In the genomic region with DNA sequence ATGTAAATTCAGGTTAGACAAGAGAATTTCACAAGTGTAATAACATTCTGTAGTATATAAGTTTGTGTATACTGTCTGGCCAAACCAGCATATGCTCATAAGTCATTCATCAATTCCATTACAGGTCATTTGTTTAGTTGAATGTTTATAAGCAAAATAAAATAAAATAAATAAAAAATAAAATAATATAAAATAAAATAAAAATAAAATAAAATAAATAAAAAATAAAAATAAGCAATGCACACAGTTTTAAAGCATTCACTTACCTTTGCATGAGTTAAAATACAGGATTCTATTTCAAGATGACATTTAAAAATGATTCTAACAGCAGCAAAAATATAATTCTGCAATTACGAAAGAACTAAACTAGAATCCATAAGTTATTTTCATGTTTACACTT, we compare ENCODE assay signal across 29 cellular contexts. TPM values are rescaled to one million over a fixed set of nuclear protein-coding genes. Genes with fewer than 3 reads are reported as not detected.
"Had no signal": no experiment of that assay in that cellular context is flagged by ENCODE, and none has a peak within 500 bp of the region (broad histone marks: within the 10 kb centered on the region; RNA-seq: fewer than 3 reads in every experiment).

No MANE protein-coding gene starts in this region.

- H3K27ac Mint-ChIP-seq: immature natural killer cell; mesothelial cell of epicardium; natural killer cell; nephron progenitor cell; neural progenitor cell; progenitor cell of endocrine pancreas; stimulated activated naive B cell treated with anti-CD40 and anti-IgM and Interleukin-4, amounts not matched to agents 10 μg/mL and 1 μg/mL and 100 μg/mL, for 72 hours had no signal

- ATAC-seq: natural killer cell; right lobe of liver; stimulated activated naive B cell treated with anti-CD40 and anti-IgM and Interleukin-4, amounts not matched to agents 10 μg/mL and 1 μg/mL and 100 μg/mL, for 72 hours; stimulated activated naive CD8-positive, alpha-beta T cell treated with anti-CD3 and anti-CD28 coated beads, Interleukin-15, Interleukin-2, amounts not matched to agents 100 U/mL and 50 U/mL, for 24 hours had no signal

- FAIRE-seq: islet of Langerhans had no signal

- H3K27ac ChIP-seq: left ventricle myocardium inferior, neural progenitor cell, neutrophil, right atrium auricular region, right lobe of liver, stomach, testis, thyroid gland, transverse colon, upper lobe of left lung had no signal

- H3K27me3 ChIP-seq: neural progenitor cell, neutrophil, right atrium auricular region, right lobe of liver, stomach, testis, thyroid gland, transverse colon, upper lobe of left lung had no signal

- H3K4me3 ChIP-seq: left ventricle myocardium inferior, lung, neural progenitor cell, right atrium auricular region, right lobe of liver, smooth muscle cell, stomach, testis, thyroid gland, transverse colon, upper lobe of left lung had no signal

- H3K4me1 Mint-ChIP-seq: mesothelial cell of epicardium; naive B cell; stimulated activated naive B cell treated with anti-CD40 and anti-IgM and Interleukin-4, amounts not matched to agents 10 μg/mL and 1 μg/mL and 100 μg/mL, for 72 hours had no signal

- H3K36me3 Mint-ChIP-seq: mesothelial cell of epicardium; naive B cell; natural killer cell; neural progenitor cell; stimulated activated naive B cell treated with anti-CD40 and anti-IgM and Interleukin-4, amounts not matched to agents 10 μg/mL and 1 μg/mL and 100 μg/mL, for 72 hours had no signal

- H3K36me3 ChIP-seq: left ventricle myocardium inferior, neural progenitor cell, neutrophil, right atrium auricular region, right lobe of liver, thyroid gland, transverse colon, upper lobe of left lung had no signal

- H3K9me3 ChIP-seq: left ventricle myocardium inferior, neutrophil, right atrium auricular region, right lobe of liver, stomach, testis, thyroid gland, transverse colon, upper lobe of left lung had no signal

- H3K9me3 Mint-ChIP-seq: immature natural killer cell; mesothelial cell of epicardium; naive B cell; natural killer cell; nephron progenitor cell; stimulated activated naive B cell treated with anti-CD40 and anti-IgM and Interleukin-4, amounts not matched to agents 10 μg/mL and 1 μg/mL and 100 μg/mL, for 72 hours had no signal

- H3K4me1 ChIP-seq: thyroid gland had no signal

- H3K4me3 Mint-ChIP-seq: immature natural killer cell; mesothelial cell of epicardium; naive B cell; natural killer cell; nephron progenitor cell; neural progenitor cell; stimulated activated naive B cell treated with anti-CD40 and anti-IgM and Interleukin-4, amounts not matched to agents 10 μg/mL and 1 μg/mL and 100 μg/mL, for 72 hours had no signal

- DNase-seq: hypothalamus; immature natural killer cell; mesendoderm; naive B cell; natural killer cell; occipital lobe; stimulated activated CD4-positive, alpha-beta T cell treated with anti-CD3 and anti-CD28 coated beads, Interleukin-1b, Interleukin-23, amount 100 ng/mL, for 48 hours; stimulated activated CD4-positive, alpha-beta T cell treated with anti-CD3 and anti-CD28 coated beads, Interleukin-2, amount 100 ng/mL, for 48 hours; stimulated activated CD4-positive, alpha-beta T cell treated with anti-CD3 and anti-CD28 coated beads, Interleukin-4, amount 100 ng/mL, for 4 hours; stimulated activated CD8-positive, alpha-beta memory T cell treated with anti-CD3 and anti-CD28 coated beads, Interleukin-4, amount 100 ng/mL, for 48 hours; stimulated activated naive B cell treated with anti-CD40 and anti-IgM and Interleukin-4, amounts not matched to agents 10 μg/mL and 1 μg/mL and 100 μg/mL, for 72 hours; stimulated activated naive CD8-positive, alpha-beta T cell treated with anti-CD3 and anti-CD28 coated beads, Interleukin-15, Interleukin-2, amounts not matched to agents 100 U/mL and 50 U/mL, for 24 hours; testis; thyroid gland had no signal

RNA-seq across cellular contexts. Expression of a gene that starts 9.9 kb away (rescaled TPM):
- total RNA-seq: kidney epithelial cell had no signal
